In genomic region chr6:168041928-168042327, GRCh38 we compare ENCODE assay signal across 21 cellular contexts. TPM values are rescaled to one million over a fixed set of nuclear protein-coding genes. Genes with fewer than 3 reads are reported as not detected.
"Had no signal": no experiment of that assay in that cellular context is flagged by ENCODE, and none has a peak within 500 bp of the region (broad histone marks: within the 10 kb centered on the region; RNA-seq: fewer than 3 reads in every experiment).

No MANE protein-coding gene starts in this region.

- H3K27ac Mint-ChIP-seq: activated CD4-positive, alpha-beta memory T cell treated with anti-CD3 and anti-CD28 coated beads for 36 hours; activated T-helper 17 cell treated with anti-CD3 and anti-CD28 coated beads, Interleukin-2, amount 50 U/mL, for 72 hours; stimulated activated naive B cell treated with anti-CD40 and anti-IgM and Interleukin-4, amounts not matched to agents 10 μg/mL and 1 μg/mL and 100 μg/mL, for 72 hours; WTC11 had no signal

- H3K27me3 Mint-ChIP-seq: activated T-helper 17 cell treated with anti-CD3 and anti-CD28 coated beads, Interleukin-2, amount 50 U/mL, for 72 hours; stimulated activated naive B cell treated with anti-CD40 and anti-IgM and Interleukin-4, amounts not matched to agents 10 μg/mL and 1 μg/mL and 100 μg/mL, for 72 hours had no signal

- H3K4me3 ChIP-seq: coronary artery, psoas muscle, thyroid gland had no signal

- H3K4me1 Mint-ChIP-seq: activated T-helper 17 cell treated with anti-CD3 and anti-CD28 coated beads, Interleukin-2, amount 50 U/mL, for 72 hours; central memory CD8-positive, alpha-beta T cell; stimulated activated naive B cell treated with anti-CD40 and anti-IgM and Interleukin-4, amounts not matched to agents 10 μg/mL and 1 μg/mL and 100 μg/mL, for 72 hours; WTC11 had no signal

- H3K4me1 ChIP-seq: psoas muscle had no signal

- H3K9me3 Mint-ChIP-seq: activated T-helper 17 cell treated with anti-CD3 and anti-CD28 coated beads, Interleukin-2, amount 50 U/mL, for 72 hours; central memory CD8-positive, alpha-beta T cell had no signal

- H3K27me3 ChIP-seq: brain microvascular endothelial cell, thyroid gland had no signal

- ATAC-seq: activated T-helper 17 cell treated with anti-CD3 and anti-CD28 coated beads, Interleukin-2, amount 50 U/mL, for 72 hours; left ventricle myocardium superior; psoas muscle; sciatic nerve; stimulated activated naive B cell treated with anti-CD40 and anti-IgM and Interleukin-4, amounts not matched to agents 10 μg/mL and 1 μg/mL and 100 μg/mL, for 72 hours; WTC11 had no signal

- H3K9me3 ChIP-seq: thyroid gland had no signal

- H3K27ac ChIP-seq: brain microvascular endothelial cell, coronary artery, psoas muscle, thyroid gland had no signal

- H3K4me3 Mint-ChIP-seq: activated CD4-positive, alpha-beta memory T cell treated with anti-CD3 and anti-CD28 coated beads for 36 hours; activated T-helper 17 cell treated with anti-CD3 and anti-CD28 coated beads, Interleukin-2, amount 50 U/mL, for 72 hours; central memory CD8-positive, alpha-beta T cell; neural crest cell; stimulated activated naive B cell treated with anti-CD40 and anti-IgM and Interleukin-4, amounts not matched to agents 10 μg/mL and 1 μg/mL and 100 μg/mL, for 72 hours; WTC11 had no signal

- DNase-seq: activated CD4-positive, alpha-beta memory T cell treated with anti-CD3 and anti-CD28 coated beads for 36 hours; activated CD4-positive, alpha-beta T cell treated with anti-CD3 and anti-CD28 coated beads for 4 hours; activated naive CD4-positive, alpha-beta T cell; activated T-cell treated with anti-CD3 and anti-CD28 coated beads for 4 hours; brain microvascular endothelial cell; erythroblast; left ventricle myocardium superior; psoas muscle; stimulated activated naive B cell treated with anti-CD40 and anti-IgM and Interleukin-4, amounts not matched to agents 10 μg/mL and 1 μg/mL and 100 μg/mL, for 72 hours; thyroid gland had no signal

- H3K36me3 ChIP-seq: brain microvascular endothelial cell, thyroid gland had no signal

RNA-seq across cellular contexts. Expression of gene FRMD1, which starts 37.1 kb away (rescaled TPM):
- total RNA-seq: activated CD4-positive, alpha-beta memory T cell treated with anti-CD3 and anti-CD28 coated beads for 36 hours; activated T-helper 17 cell treated with anti-CD3 and anti-CD28 coated beads, Interleukin-2, amount 50 U/mL, for 72 hours; frontal cortex; myocyte; neural crest cell; T-helper 2 cell treated with Interferon-gamma antibody and Interleukin-4, amounts not matched to agents 100 ng/mL and 5 ng/mL, for 36 hours had no signal

RNA-seq across cellular contexts. Expression of gene KIF25, which starts 44.5 kb away (rescaled TPM):
- total RNA-seq: activated CD4-positive, alpha-beta memory T cell treated with anti-CD3 and anti-CD28 coated beads for 36 hours; left ventricle myocardium superior; myocyte; osteocyte; T-helper 2 cell treated with Interferon-gamma antibody and Interleukin-4, amounts not matched to agents 100 ng/mL and 5 ng/mL, for 36 hours; thyroid gland; urinary bladder had no signal
